15 cellular contexts compared by ENCODE assay signal in genomic region chr17:8955560-8955959, GRCh38. TPM values are rescaled to one million over a fixed set of nuclear protein-coding genes. Genes with fewer than 3 reads are reported as not detected.
DNase-seq lines count a peak whose midpoint lies in the region; ATAC-seq and TF ChIP-seq lines count a peak whose summit lies in the region.
"Had no signal": no experiment of that assay in that cellular context is flagged by ENCODE, and none has a peak within 500 bp of the region (broad histone marks: within the 10 kb centered on the region; RNA-seq: fewer than 3 reads in every experiment).

No MANE protein-coding gene starts in this region.

- peaks cover 8% of the 10 kb centered on the region for H3K36me3 ChIP-seq in effector memory CD4-positive, alpha-beta T cell (ENCODE audit: control insufficient read depth, insufficient read depth, low read length)
- H3K36me3 ChIP-seq in tibial nerve: no peaks in the 10 kb centered on the region

- H3K27ac ChIP-seq in effector memory CD4-positive, alpha-beta T cell (ENCODE audit: insufficient read depth, low read length, poor library complexity, severe bottlenecking): peak overlapping the region; percentile 82
- peak overlapping the region in 2 of 4 donors; percentile 8 to 40 for H3K27ac ChIP-seq in tibial nerve
- H3K27ac ChIP-seq: PC-9, VCaP had no signal

- peaks cover 84% of the 10 kb centered on the region for H3K4me1 ChIP-seq in effector memory CD4-positive, alpha-beta T cell (ENCODE audit: control insufficient read depth, insufficient read depth, low read length, poor library complexity, severe bottlenecking)
- no peaks in the 10 kb centered on the region for H3K4me1 ChIP-seq in tibial nerve

- no peaks in the 10 kb centered on the region for H3K27me3 ChIP-seq in effector memory CD4-positive, alpha-beta T cell (replicated peaks; ENCODE audit: control insufficient read depth, insufficient read depth, low read length, poor library complexity, severe bottlenecking)
- H3K27me3 ChIP-seq in tibial nerve: no peaks in the 10 kb centered on the region

- TF ChIP-seq POLR2A in tibial nerve (IDR thresholded peaks at IDR 0.05): no peak

- 67 to 72% methylated on average over 4 of the region's 4 CpGs for WGBS in tibial nerve, 2 donors

- no peak for TF ChIP-seq CTCF in tibial nerve (IDR thresholded peaks at IDR 0.05)

- peak; percentile 30 for DNase-seq in GF-D8 (lab: John Stamatoyannopoulos, UW)
- peak; percentile 60 to 85 for DNase-seq in NOMO-1 (lab: John Stamatoyannopoulos, UW; ENCODE audit: unreplicated experiment in 2 of 2)
- DNase-seq in effector memory CD4-positive, alpha-beta T cell: no peak
- peak; percentile 70 for DNase-seq in posterior vena cava (ENCODE audit: low spot score)
- DNase-seq in tibial nerve (ENCODE audit: low spot score in 2 of 2): no peak
- DNase-seq: dermis blood vessel endothelial cell, DMS153, mammary epithelial cell, NCI-H187 treated with DMSO at 0.1 percent for 48 hours, PC-9 had no signal

- peak in 1 of 2 donors; percentile 54 for TF ChIP-seq EP300 in tibial nerve (IDR thresholded peaks at IDR 0.05)

- intact Hi-C loops in posterior vena cava (cut with DNase I): no loop called here

- no peak overlapping the region for H3K4me3 ChIP-seq in effector memory CD4-positive, alpha-beta T cell (ENCODE audit: insufficient read depth, low read depth, low read length, poor library complexity, severe bottlenecking)
- H3K4me3 ChIP-seq in tibial nerve: no peak overlapping the region
- H3K4me3 ChIP-seq: PC-9 had no signal

- no peak for ATAC-seq in HG02678 (IDR thresholded peaks at IDR 0.05; ENCODE audit: unreplicated experiment)
- ATAC-seq in HG02571 (IDR thresholded peaks at IDR 0.05; ENCODE audit: unreplicated experiment): no peak

- no peaks in the 10 kb centered on the region for H3K9me3 ChIP-seq in effector memory CD4-positive, alpha-beta T cell (ENCODE audit: control insufficient read depth, low read length)
- peaks cover 0 to 4% (median 0%) of the 10 kb centered on the region in 4 donors for H3K9me3 ChIP-seq in tibial nerve

RNA-seq across cellular contexts. Expression of gene PIK3R5, which starts 9.9 kb away (rescaled TPM):
- total RNA-seq in posterior vena cava (10 to 100 TPM; 15.2 to 18.0 TPM), tibial nerve (10 to 100 TPM; 17.8 to 62.1 (median 22.5) TPM)
- total RNA-seq: dermis blood vessel endothelial cell, glomerular endothelial cell, PC-9, renal cortical epithelial cell had no signal

Comparison
In these comparisons a context has a peak if more than half of its experiments do, and no peak if none do; other contexts are left out.
1. DNase-seq: peak in GF-D8 (single experiment), NOMO-1 (2 of 2) and posterior vena cava (single experiment); none in effector memory CD4-positive, alpha-beta T cell (0 of 3) and tibial nerve (0 of 2).